ENCODE assay signal across 6 cellular contexts in the genomic region with DNA sequence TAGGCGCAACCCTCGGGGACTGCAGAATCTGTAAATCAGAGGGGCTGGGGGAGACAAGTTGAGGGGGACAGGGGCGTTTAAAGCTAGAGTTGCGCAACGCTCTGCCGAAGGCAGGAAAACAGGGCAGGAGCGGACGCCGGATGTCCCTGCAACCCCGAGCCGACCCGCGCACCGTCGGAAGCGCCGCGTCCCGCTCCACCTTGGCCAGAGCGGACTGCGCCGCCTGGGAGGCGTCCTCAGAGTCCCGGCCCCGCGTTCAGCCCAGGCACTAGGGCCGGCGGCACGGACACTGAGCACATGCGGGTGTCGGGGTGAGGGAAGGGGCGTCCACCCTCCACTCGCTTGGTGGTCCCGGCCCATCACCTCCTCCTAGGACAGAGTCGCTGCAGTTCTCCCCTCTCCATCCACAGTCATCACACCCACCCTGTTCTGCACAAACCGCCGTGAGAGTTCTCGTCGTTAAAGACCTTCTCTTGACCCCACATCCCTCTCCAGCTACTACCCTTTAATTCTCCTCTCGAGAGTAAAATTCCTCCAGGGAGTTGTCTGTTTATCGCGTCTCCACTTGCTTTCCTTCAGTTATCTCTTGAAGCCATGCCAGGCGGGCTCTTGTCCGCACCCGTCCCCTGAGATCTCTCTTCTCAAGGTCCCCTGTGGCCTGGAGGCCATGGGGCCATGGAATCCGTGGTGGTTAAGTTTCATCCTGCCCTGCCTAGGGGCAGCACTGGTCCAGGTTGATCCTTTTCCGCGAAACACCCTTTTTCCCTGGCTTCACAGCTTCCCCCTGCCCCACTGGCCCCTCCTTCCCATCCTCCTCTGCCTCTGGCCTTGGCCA.
DNase-seq lines count a peak whose midpoint lies in the region; ATAC-seq and TF ChIP-seq lines count a peak whose summit lies in the region.

No MANE protein-coding gene starts in this region.

- H3K27me3 ChIP-seq in Loucy (ENCODE audit: insufficient read depth, low read length, poor library complexity, severe bottlenecking) (no peaks in the 10 kb centered on the region), subcutaneous abdominal adipose tissue (ENCODE audit: control insufficient read depth in 5 of 5, insufficient read depth in 4 of 5, low read length in 5 of 5) (no peaks in the 10 kb centered on the region)

- no peaks in the 10 kb centered on the region for H3F3A ChIP-seq in Loucy (ENCODE audit: low read depth)

- H3K4me1 ChIP-seq in Loucy (ENCODE audit: insufficient read depth, low read length, poor library complexity, severe bottlenecking) (peaks cover 5% of the 10 kb centered on the region), subcutaneous abdominal adipose tissue (ENCODE audit: control insufficient read depth in 5 of 5, insufficient read depth in 5 of 5, low read length in 5 of 5) (peaks cover 2 to 61% (median 48%) of the 10 kb centered on the region in 5 donors)

- TF ChIP-seq CTCF in C4-2B (conservative IDR thresholded peaks at IDR 0.05) (no peak), Loucy (conservative IDR thresholded peaks at IDR 0.05; ENCODE audit: low read length) (no peak), fibroblast of mammary gland (conservative IDR thresholded peaks at IDR 0.05; ENCODE audit: control insufficient read depth, insufficient read depth, low read depth, low read length) (no peak)

- H3K9me2 ChIP-seq in Loucy (replicated peaks; ENCODE audit: low read depth, low read length): no peaks in the 10 kb centered on the region

- H3K36me3 ChIP-seq in Loucy (ENCODE audit: insufficient read depth, low read length) (no peaks in the 10 kb centered on the region), subcutaneous abdominal adipose tissue (ENCODE audit: control insufficient read depth in 5 of 5, insufficient read depth in 5 of 5, low read length in 5 of 5) (peaks cover 0 to 8% (median 2%) of the 10 kb centered on the region in 5 donors)

- H3K4me3 ChIP-seq in Loucy (ENCODE audit: low read length, poor library complexity, severe bottlenecking) (peak overlapping the region; percentile 82), fibroblast of mammary gland (ENCODE audit: control insufficient read depth, low read depth, low read length) (peak overlapping the region; percentile 52), subcutaneous abdominal adipose tissue (ENCODE audit: low read depth in 1 of 5, low read length in 5 of 5) (peak overlapping the region; percentile 69 to 79 (median 72))

- peaks cover 33% of the 10 kb centered on the region; the same call in 1 of the 2 replicates for H3K79me2 ChIP-seq in Loucy (ENCODE audit: insufficient read depth, low read length)

- peaks cover 9% of the 10 kb centered on the region for H4K20me1 ChIP-seq in Loucy (ENCODE audit: insufficient read depth, low read length, poor library complexity, severe bottlenecking)

- H3K9me3 ChIP-seq in Loucy (ENCODE audit: insufficient read depth, low read depth, low read length) (no peaks in the 10 kb centered on the region), subcutaneous abdominal adipose tissue (ENCODE audit: control insufficient read depth in 5 of 5, low read length in 5 of 5) (no peaks in the 10 kb centered on the region)

- DNase-seq in fibroblast of mammary gland (ENCODE audit: low read depth): no peak

- H3K27ac ChIP-seq in C4-2B (peak overlapping the region; percentile 76), subcutaneous abdominal adipose tissue (ENCODE audit: low read depth, low read length) (peak overlapping the region; percentile 54)

- H3K9ac ChIP-seq in Loucy (ENCODE audit: low read depth, low read length, poor library complexity, severe bottlenecking): no peak overlapping the region
- peak overlapping the region in 3 of 5 donors; percentile 37 to 66 (median 58) for H3K9ac ChIP-seq in subcutaneous abdominal adipose tissue (ENCODE audit: low read length in 5 of 5)

- ATAC-seq in GM19452 (IDR thresholded peaks at IDR 0.05; ENCODE audit: unreplicated experiment): no peak
- no peak for ATAC-seq in HG03039 (IDR thresholded peaks at IDR 0.05; ENCODE audit: unreplicated experiment)

- H2AFZ ChIP-seq in Loucy (ENCODE audit: low read length): no peak overlapping the region

- peak overlapping the region; percentile 58 for H3K4me2 ChIP-seq in Loucy (ENCODE audit: low read depth, low read length, poor library complexity, severe bottlenecking)
